18 cellular contexts compared by ENCODE assay signal in the genomic region with DNA sequence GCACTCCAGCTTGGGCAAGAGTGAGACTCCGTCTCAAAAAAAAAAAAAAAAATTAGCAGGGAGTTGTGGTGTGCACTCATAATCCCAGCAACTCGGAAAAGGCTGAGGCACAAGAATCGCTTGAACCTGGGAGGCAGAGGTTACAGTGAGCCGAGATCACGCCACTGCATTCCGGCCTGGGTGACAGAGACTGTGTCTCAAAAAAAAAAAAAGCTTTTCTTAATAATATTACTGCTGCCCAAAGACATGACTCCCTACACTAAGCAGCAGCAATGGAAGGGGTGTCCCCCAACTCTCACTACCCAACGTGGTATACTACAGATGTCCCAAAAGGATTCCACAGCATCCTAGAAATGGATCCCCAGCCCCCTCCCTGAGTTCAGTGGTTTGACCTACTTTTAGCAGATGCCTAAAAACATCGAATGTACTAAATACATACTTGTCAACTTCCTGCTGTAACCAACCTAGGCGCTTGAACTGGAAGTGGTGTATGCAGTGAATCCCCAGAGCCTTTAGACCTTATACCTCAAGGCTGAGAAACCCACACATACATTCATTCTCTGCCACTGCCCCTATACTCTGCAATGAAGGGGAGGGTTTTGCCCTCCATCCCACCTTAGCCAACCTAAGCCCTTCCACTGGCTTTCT. TPM values are rescaled to one million over a fixed set of nuclear protein-coding genes. Genes with fewer than 3 reads are reported as not detected.
DNase-seq lines count a peak whose midpoint lies in the region; ATAC-seq and TF ChIP-seq lines count a peak whose summit lies in the region.
"Had no signal": no experiment of that assay in that cellular context is flagged by ENCODE, and none has a peak within 500 bp of the region (broad histone marks: within the 10 kb centered on the region; RNA-seq: fewer than 3 reads in every experiment).

No MANE protein-coding gene starts in this region.

- peak overlapping the region; percentile 90 for H3K4me2 ChIP-seq in BLaER1

- ATAC-seq in CD8-positive, alpha-beta T cell, result peak; percentile 82
- peak; percentile 61 to 91 for ATAC-seq in naive thymus-derived CD8-positive, alpha-beta T cell

- peak overlapping the region; percentile 73 for H3K4me3 Mint-ChIP-seq in CD8-positive, alpha-beta T cell
- H3K4me3 Mint-ChIP-seq in activated T-helper 1 cell treated with anti-CD3 and anti-CD28 coated beads, Interleukin-12 subunit alpha, Interleukin-12 subunit beta, Interleukin-2, Interleukin-4 antibody, amounts not matched to agents 30 ng/mL and 10 ng/mL and 1 ng/mL, durations not matched to agents 14 hours and 24 hours and 36 hours, result peak overlapping the region; percentile 51
- H3K4me3 Mint-ChIP-seq in naive thymus-derived CD8-positive, alpha-beta T cell, result peak overlapping the region in 7 of 10 donors; percentile 24 to 79 (median 66)

- CTCF ChIA-PET in CD8-positive, alpha-beta T cell (lab: Charles Lee), result interaction anchor here (0.6 to 10.1 kb wide), 18 partner anchors 11 to 212 kb away, joined by 3 to 172 read pairs (median 6); a partner anchor contains a TSS

- intact Hi-C loops in CD8-positive, alpha-beta T cell (cut with DNase I, micrococcal nuclease), result no loop called here
- intact Hi-C loops in activated T-helper 1 cell treated with anti-CD3 and anti-CD28 coated beads, Interleukin-12 subunit alpha, Interleukin-12 subunit beta, Interleukin-2, Interleukin-4 antibody, amounts not matched to agents 30 ng/mL and 10 ng/mL and 1 ng/mL, durations not matched to agents 14 hours and 24 hours and 36 hours (cut with micrococcal nuclease), result loop anchor here (2.0 kb wide), 2 partner anchors 47 to 55 kb away; no protein-coding TSS in a partner anchor

- peaks cover 87% of the 10 kb centered on the region for H3K36me3 ChIP-seq in BLaER1
- H3K36me3 ChIP-seq in CD8-positive, alpha-beta T cell (ENCODE audit: insufficient read depth, low read length), result no peaks in the 10 kb centered on the region

- peaks cover 38% of the 10 kb centered on the region for H3K4me1 ChIP-seq in BLaER1
- peaks cover 20% of the 10 kb centered on the region for H3K4me1 ChIP-seq in CD8-positive, alpha-beta T cell (ENCODE audit: insufficient read depth, low read length)
- H3K4me1 ChIP-seq: adrenal gland had no signal

- peak overlapping the region; percentile 68 for H3K27ac ChIP-seq in BLaER1
- peak overlapping the region; percentile 36 for H3K27ac ChIP-seq in CD8-positive, alpha-beta T cell (ENCODE audit: low read depth, low read length)
- H3K27ac ChIP-seq: adrenal gland, cardiac muscle cell had no signal

- no peaks in the 10 kb centered on the region for H3K27me3 ChIP-seq in BLaER1
- H3K27me3 ChIP-seq in CD8-positive, alpha-beta T cell (ENCODE audit: insufficient read depth, low read length), result no peaks in the 10 kb centered on the region
- H3K27me3 ChIP-seq: adrenal gland, cardiac muscle cell had no signal

- POLR2A ChIA-PET in CD8-positive, alpha-beta T cell (lab: Charles Lee), result interaction anchor here (0.7 to 4.2 kb wide), 3 partner anchors 10 to 80 kb away, joined by 4 to 32 read pairs (median 4); a partner anchor contains a TSS
- POLR2A ChIA-PET in naive thymus-derived CD8-positive, alpha-beta T cell (lab: Charles Lee), result interaction anchor here (0.9 to 2.8 kb wide), 4 partner anchors 9 to 80 kb away, joined by 3 to 22 read pairs (median 7); a partner anchor contains a TSS

- H3K36me3 Mint-ChIP-seq in CD8-positive, alpha-beta T cell, result peaks cover 59% of the 10 kb centered on the region
- peaks cover 35% of the 10 kb centered on the region for H3K36me3 Mint-ChIP-seq in activated T-helper 1 cell treated with anti-CD3 and anti-CD28 coated beads, Interleukin-12 subunit alpha, Interleukin-12 subunit beta, Interleukin-2, Interleukin-4 antibody, amounts not matched to agents 30 ng/mL and 10 ng/mL and 1 ng/mL, durations not matched to agents 14 hours and 24 hours and 36 hours (ENCODE audit: low read depth)
- H3K36me3 Mint-ChIP-seq in naive thymus-derived CD8-positive, alpha-beta T cell, result peaks cover 0 to 39% (median 11%) of the 10 kb centered on the region in 3 donors

- peak in 3 of 7 experiments; percentile 25 to 56 (median 34) for DNase-seq in CD8-positive, alpha-beta T cell
- DNase-seq in activated T-helper 1 cell treated with anti-CD3 and anti-CD28 coated beads, Interleukin-12 subunit alpha, Interleukin-12 subunit beta, Interleukin-2, Interleukin-4 antibody, amounts not matched to agents 30 ng/mL and 10 ng/mL and 1 ng/mL, durations not matched to agents 14 hours and 24 hours and 36 hours (ENCODE audit: low spot score), result peak; percentile 19
- DNase-seq in naive thymus-derived CD8-positive, alpha-beta T cell, result peak in 4 of 10 donors; percentile 10 to 59 (median 52)
- no peak for DNase-seq in NCI-H1436 treated with DMSO at 0.1 percent for 48 hours (lab: John Stamatoyannopoulos, UW)
- no peak for DNase-seq in C1 segment of cervical spinal cord (lab: John Stamatoyannopoulos, UW)
- no peak for DNase-seq in NCI-H1417 (lab: John Stamatoyannopoulos, UW)
- DNase-seq: adrenal gland; effector CD4-positive, alpha-beta T cell; kidney; NCI-H1930; NCI-H510A treated with DMSO at 0.1 percent for 48 hours had no signal

- H3K27me3 Mint-ChIP-seq in CD8-positive, alpha-beta T cell (ENCODE audit: low read depth), result no peaks in the 10 kb centered on the region
- H3K27me3 Mint-ChIP-seq in activated T-helper 1 cell treated with anti-CD3 and anti-CD28 coated beads, Interleukin-12 subunit alpha, Interleukin-12 subunit beta, Interleukin-2, Interleukin-4 antibody, amounts not matched to agents 30 ng/mL and 10 ng/mL and 1 ng/mL, durations not matched to agents 14 hours and 24 hours and 36 hours (ENCODE audit: insufficient read depth), result no peaks in the 10 kb centered on the region
- no peaks in the 10 kb centered on the region for H3K27me3 Mint-ChIP-seq in naive thymus-derived CD8-positive, alpha-beta T cell

- H3K4me3 ChIP-seq in BLaER1, result peak overlapping the region; percentile 42; the same call in 1 of the 2 replicates
- no peak overlapping the region for H3K4me3 ChIP-seq in CD8-positive, alpha-beta T cell (ENCODE audit: low read depth, low read length)
- H3K4me3 ChIP-seq: adrenal gland, cardiac muscle cell had no signal

- peak overlapping the region; percentile 89 for H3K27ac Mint-ChIP-seq in CD8-positive, alpha-beta T cell
- H3K27ac Mint-ChIP-seq in activated T-helper 1 cell treated with anti-CD3 and anti-CD28 coated beads, Interleukin-12 subunit alpha, Interleukin-12 subunit beta, Interleukin-2, Interleukin-4 antibody, amounts not matched to agents 30 ng/mL and 10 ng/mL and 1 ng/mL, durations not matched to agents 14 hours and 24 hours and 36 hours, result peak overlapping the region; percentile 74
- peak overlapping the region; percentile 80 to 95 (median 88) for H3K27ac Mint-ChIP-seq in naive thymus-derived CD8-positive, alpha-beta T cell

- H4K20me1 ChIP-seq in BLaER1, result peaks cover 39% of the 10 kb centered on the region

- TF ChIP-seq CTCF in CD8-positive, alpha-beta T cell (IDR thresholded peaks at IDR 0.05), result no peak

- H3K4me1 Mint-ChIP-seq in CD8-positive, alpha-beta T cell (ENCODE audit: low read depth), result peaks cover 36% of the 10 kb centered on the region
- peaks cover 33% of the 10 kb centered on the region for H3K4me1 Mint-ChIP-seq in activated T-helper 1 cell treated with anti-CD3 and anti-CD28 coated beads, Interleukin-12 subunit alpha, Interleukin-12 subunit beta, Interleukin-2, Interleukin-4 antibody, amounts not matched to agents 30 ng/mL and 10 ng/mL and 1 ng/mL, durations not matched to agents 14 hours and 24 hours and 36 hours (ENCODE audit: low read depth)
- H3K4me1 Mint-ChIP-seq in naive thymus-derived CD8-positive, alpha-beta T cell, result peaks cover 22 to 49% (median 33%) of the 10 kb centered on the region in 4 donors

- H3K9ac ChIP-seq in BLaER1, result peak overlapping the region; percentile 56; the same call in 1 of the 2 replicates

- H3K9me3 Mint-ChIP-seq in CD8-positive, alpha-beta T cell, result no peaks in the 10 kb centered on the region
- H3K9me3 Mint-ChIP-seq in activated T-helper 1 cell treated with anti-CD3 and anti-CD28 coated beads, Interleukin-12 subunit alpha, Interleukin-12 subunit beta, Interleukin-2, Interleukin-4 antibody, amounts not matched to agents 30 ng/mL and 10 ng/mL and 1 ng/mL, durations not matched to agents 14 hours and 24 hours and 36 hours, result no peaks in the 10 kb centered on the region
- no peaks in the 10 kb centered on the region for H3K9me3 Mint-ChIP-seq in naive thymus-derived CD8-positive, alpha-beta T cell

- no peaks in the 10 kb centered on the region for H3K9me3 ChIP-seq in BLaER1
- H3K9me3 ChIP-seq in CD8-positive, alpha-beta T cell (ENCODE audit: low read length), result no peaks in the 10 kb centered on the region
- H3K9me3 ChIP-seq: adrenal gland had no signal

RNA-seq across cellular contexts. Expression of a gene that starts 8.5 kb away (rescaled TPM):
- total RNA-seq in CD8-positive, alpha-beta T cell, result 100 to 1,000 TPM; 114 to 116 TPM
- total RNA-seq in activated T-helper 1 cell treated with anti-CD3 and anti-CD28 coated beads, Interleukin-12 subunit alpha, Interleukin-12 subunit beta, Interleukin-2, Interleukin-4 antibody, amounts not matched to agents 30 ng/mL and 10 ng/mL and 1 ng/mL, durations not matched to agents 14 hours and 24 hours and 36 hours, result 62.7 and 67.9 TPM in 2 replicates
- total RNA-seq in naive thymus-derived CD8-positive, alpha-beta T cell, result 10 to 100 TPM; 49.2 to 49.3 TPM
- 100 to 1,000 TPM; 127 to 151 (median 131) TPM for polyA plus RNA-seq in naive thymus-derived CD8-positive, alpha-beta T cell

RNA-seq across cellular contexts. Expression of a gene that starts 23.5 kb away (rescaled TPM):
- 10 to 100 TPM; 34.7 to 36.4 TPM for total RNA-seq in CD8-positive, alpha-beta T cell
- 116 and 117 TPM in 2 replicates for total RNA-seq in activated T-helper 1 cell treated with anti-CD3 and anti-CD28 coated beads, Interleukin-12 subunit alpha, Interleukin-12 subunit beta, Interleukin-2, Interleukin-4 antibody, amounts not matched to agents 30 ng/mL and 10 ng/mL and 1 ng/mL, durations not matched to agents 14 hours and 24 hours and 36 hours
- total RNA-seq in naive thymus-derived CD8-positive, alpha-beta T cell, result 10 to 100 TPM; 55.3 to 57.3 TPM
- 10 to 100 TPM; 19.5 to 24.4 (median 21.8) TPM for polyA plus RNA-seq in naive thymus-derived CD8-positive, alpha-beta T cell

RNA-seq across cellular contexts. Expression of a gene that starts 37.7 kb away (rescaled TPM):
- total RNA-seq in CD8-positive, alpha-beta T cell, result 10 to 100 TPM; 11.2 to 13.1 TPM
- 0.13 and 0.37 TPM in 2 replicates for total RNA-seq in activated T-helper 1 cell treated with anti-CD3 and anti-CD28 coated beads, Interleukin-12 subunit alpha, Interleukin-12 subunit beta, Interleukin-2, Interleukin-4 antibody, amounts not matched to agents 30 ng/mL and 10 ng/mL and 1 ng/mL, durations not matched to agents 14 hours and 24 hours and 36 hours
- total RNA-seq in naive thymus-derived CD8-positive, alpha-beta T cell, result 1 to 10 TPM; 3.0 to 3.3 TPM
- polyA plus RNA-seq in naive thymus-derived CD8-positive, alpha-beta T cell, result under 1 TPM in 1 of 3 donors, not detected in 2; 0.29 TPM
- total RNA-seq: OCI-LY7 had no signal

RNA-seq across cellular contexts. Expression of a gene that starts 44.3 kb away (rescaled TPM):
- 1 to 10 TPM; 5.6 to 5.9 TPM for total RNA-seq in CD8-positive, alpha-beta T cell
- 0.21 and 0.24 TPM in 2 replicates for total RNA-seq in activated T-helper 1 cell treated with anti-CD3 and anti-CD28 coated beads, Interleukin-12 subunit alpha, Interleukin-12 subunit beta, Interleukin-2, Interleukin-4 antibody, amounts not matched to agents 30 ng/mL and 10 ng/mL and 1 ng/mL, durations not matched to agents 14 hours and 24 hours and 36 hours
- total RNA-seq in naive thymus-derived CD8-positive, alpha-beta T cell, result under 1 TPM; 0.33 to 0.52 TPM
- polyA plus RNA-seq in naive thymus-derived CD8-positive, alpha-beta T cell, result 1 to 10 TPM in 1 of 3 donors, under 1 TPM in 2; 0.23 to 1.2 (median 0.49) TPM
- total RNA-seq: activated CD8-positive, alpha-beta memory T cell treated with anti-CD3 and anti-CD28 coated beads for 36 hours; adrenal gland; cardiac muscle cell; HT-29; kidney; OCI-LY7; renal cortical epithelial cell; SK-MEL-5 had no signal
- polyA plus RNA-seq: adrenal gland, cardiac muscle cell had no signal
